8 cellular contexts compared by ENCODE assay signal in genomic region chr2:240560084-240560479, GRCh38. TPM values are rescaled to one million over a fixed set of nuclear protein-coding genes. Genes with fewer than 3 reads are reported as not detected.
DNase-seq lines count a peak whose midpoint lies in the region; ATAC-seq and TF ChIP-seq lines count a peak whose summit lies in the region.

TSS of gene DUSP28 (plus strand) at chr2:240560357. CDS start at chr2:240560685, 328 bp downstream.

- TF ChIP-seq CTCF in epithelial cell of esophagus (IDR thresholded peaks at IDR 0.05; ENCODE audit: insufficient read depth, low read depth, low read length, missing control alignments) = no peak
- no peak for TF ChIP-seq CTCF in mucosa of descending colon (IDR thresholded peaks at IDR 0.05)

- H3K9me3 ChIP-seq in NT2/D1 (ENCODE audit: insufficient read depth, low read length) (no peaks in the 10 kb centered on the region), mucosa of descending colon (no peaks in the 10 kb centered on the region)

- peak within 1 kb of the TSS; percentile 93 for H3K9ac ChIP-seq in NT2/D1 (ENCODE audit: insufficient read length, low read depth)

- no peaks in the 10 kb centered on the region for H3K27me3 ChIP-seq in NT2/D1 (ENCODE audit: insufficient read depth, insufficient read length)

- peaks cover 3% of the 10 kb centered on the region for H3K4me1 ChIP-seq in NT2/D1 (ENCODE audit: insufficient read depth, insufficient read length)
- H3K4me1 ChIP-seq in mucosa of descending colon (ENCODE audit: low read depth) = peaks cover 56% of the 10 kb centered on the region

- peak within 1 kb of the TSS; percentile 85 for H3K4me3 ChIP-seq in NT2/D1 (ENCODE audit: insufficient read length, low read depth)
- H3K4me3 ChIP-seq in epithelial cell of esophagus (ENCODE audit: low read length) = peak within 1 kb of the TSS; percentile 79
- peak within 1 kb of the TSS; percentile 70 for H3K4me3 ChIP-seq in mucosa of descending colon

- ATAC-seq in GM19455 (IDR thresholded peaks at IDR 0.05; ENCODE audit: unreplicated experiment) = peak; percentile 49
- peak; percentile 49 for ATAC-seq in HG03571 (IDR thresholded peaks at IDR 0.05; ENCODE audit: unreplicated experiment)
- peak; percentile 81 for ATAC-seq in mucosa of descending colon

- intact Hi-C loops in mucosa of descending colon (cut with DNase I, micrococcal nuclease) = no loop called here

- peak; percentile 58 for DNase-seq in COR-L47 (lab: John Stamatoyannopoulos, UW)
- DNase-seq in NT2/D1 (ENCODE audit: low read depth, low spot score) = peak; percentile 57
- DNase-seq in activated CD8-positive, alpha-beta memory T cell treated with anti-CD3 and anti-CD28 coated beads, Interleukin-2, amount 50 U/mL, for 48 hours = peak; percentile 96
- peak; percentile 89 for DNase-seq in epithelial cell of esophagus (ENCODE audit: low read depth)
- peak; percentile 93 to 96 (median 96) for DNase-seq in mucosa of descending colon
- DNase-seq in stimulated activated CD8-positive, alpha-beta memory T cell treated with anti-CD3 and anti-CD28 coated beads, Interleukin-4, amount 100 ng/mL, for 4 hours (ENCODE audit: low read depth in 2 of 2, low spot score in 1 of 2) = peak; percentile 73 to 81

- H3K36me3 ChIP-seq in NT2/D1 (ENCODE audit: insufficient read depth, insufficient read length, low read length) = peaks cover 35% of the 10 kb centered on the region
- H3K36me3 ChIP-seq in mucosa of descending colon (ENCODE audit: low read depth) = no peaks in the 10 kb centered on the region

RNA-seq across cellular contexts. Expression of gene DUSP28, which starts in this region (rescaled TPM):
- total RNA-seq in mucosa of descending colon = 1 to 10 TPM; 3.5 to 5.3 (median 4.3) TPM

Comparison
In these comparisons a context has a peak if more than half of its experiments do, and no peak if none do; other contexts are left out.
1. Peak in every context shown above with its lines: DNase-seq, ATAC-seq and H3K4me3 ChIP-seq.